Comparison of ENCODE assay signal across 11 cellular contexts in the genomic region with DNA sequence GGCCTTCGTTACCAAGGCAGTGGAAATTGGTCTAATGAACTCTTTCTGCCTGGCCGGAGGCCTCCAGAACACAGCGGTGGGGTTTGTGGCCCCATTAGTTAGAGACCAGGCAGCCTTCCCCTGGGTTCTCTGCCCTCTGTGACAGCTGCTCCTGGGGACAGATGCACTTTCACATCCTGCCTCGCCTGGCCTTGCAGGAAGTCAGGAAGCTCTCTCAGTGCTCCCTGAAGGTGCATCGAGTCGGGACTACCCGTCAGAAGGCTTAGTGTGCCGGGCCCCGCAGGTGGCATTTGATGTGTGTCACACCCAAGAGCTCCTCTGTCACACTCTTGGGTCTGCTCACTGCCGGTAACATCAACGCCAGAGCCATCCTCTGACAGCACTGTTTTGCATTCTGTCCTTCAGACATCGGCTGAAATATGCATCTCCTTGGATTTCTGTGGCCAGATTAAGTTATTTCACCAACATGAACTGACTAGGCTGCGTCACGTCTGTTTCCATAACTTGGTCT.
DNase-seq lines count a peak whose midpoint lies in the region; ATAC-seq lines count a peak whose summit lies in the region.
"Had no signal": no experiment of that assay in that cellular context is flagged by ENCODE, and none has a peak within 500 bp of the region (broad histone marks: within the 10 kb centered on the region; RNA-seq: fewer than 3 reads in every experiment).

No MANE protein-coding gene starts in this region.

- peak; percentile 55 to 58 for ATAC-seq in naive thymus-derived CD8-positive, alpha-beta T cell
- ATAC-seq in stimulated activated naive CD8-positive, alpha-beta T cell treated with anti-CD3 and anti-CD28 coated beads, Interleukin-15, Interleukin-2, amounts not matched to agents 100 U/mL and 50 U/mL, for 24 hours: peak; percentile 73
- ATAC-seq: HepG2 had no signal

- DNase-seq in T-helper 9 cell (peak; percentile 67), NCI-H2171 (lab: John Stamatoyannopoulos, UW) (no peak), amygdala (lab: John Stamatoyannopoulos, UW) (no peak), HPDE6-E6E7 (ENCODE audit: extremely low spot score) (no peak), NCI-H1417 treated with DMSO at 0.1 percent for 48 hours (lab: John Stamatoyannopoulos, UW) (no peak)
- peak; percentile 43 to 61 for DNase-seq in activated T-helper 1 cell treated with anti-CD3 and anti-CD28 coated beads, Interleukin-2, amount 50 U/mL, for 16 hours (ENCODE audit: low read depth in 1 of 2, low spot score in 1 of 2)
- peak; percentile 39 to 82 (median 53) for DNase-seq in naive thymus-derived CD8-positive, alpha-beta T cell
- peak; percentile 69 for DNase-seq in stimulated activated naive CD8-positive, alpha-beta T cell treated with anti-CD3 and anti-CD28 coated beads, Interleukin-15, Interleukin-2, amounts not matched to agents 100 U/mL and 50 U/mL, for 24 hours
- DNase-seq: HCEC 1CT, pancreas had no signal

- peaks cover 36 to 81% (median 72%) of the 10 kb centered on the region in 4 donors for H3K4me1 Mint-ChIP-seq in naive thymus-derived CD8-positive, alpha-beta T cell

- POLR2A ChIA-PET in naive thymus-derived CD8-positive, alpha-beta T cell (lab: Charles Lee): interaction anchor here (1.2 to 1.3 kb wide), 3 partner anchors 24 to 158 kb away, joined by 4 to 7 read pairs (median 4); partner anchors contain the start of gene LDLRAD4

- H3K27me3 Mint-ChIP-seq in naive thymus-derived CD8-positive, alpha-beta T cell: no peaks in the 10 kb centered on the region

- no peaks in the 10 kb centered on the region for H3K36me3 Mint-ChIP-seq in naive thymus-derived CD8-positive, alpha-beta T cell

- peak overlapping the region; percentile 82 to 99 (median 94) for H3K27ac Mint-ChIP-seq in naive thymus-derived CD8-positive, alpha-beta T cell

- H3K9me3 Mint-ChIP-seq in naive thymus-derived CD8-positive, alpha-beta T cell: no peaks in the 10 kb centered on the region

- H3K4me3 Mint-ChIP-seq in naive thymus-derived CD8-positive, alpha-beta T cell: peak overlapping the region; percentile 22 to 81 (median 52)

Comparison
In these comparisons a context has a peak if more than half of its experiments do, and no peak if none do; other contexts are left out.
1. DNase-seq: peak in T-helper 9 cell (single experiment), activated T-helper 1 cell treated with anti-CD3 and anti-CD28 coated beads, Interleukin-2, amount 50 U/mL, for 16 hours (2 of 2), naive thymus-derived CD8-positive, alpha-beta T cell (10 of 10) and stimulated activated naive CD8-positive, alpha-beta T cell treated with anti-CD3 and anti-CD28 coated beads, Interleukin-15, Interleukin-2, amounts not matched to agents 100 U/mL and 50 U/mL, for 24 hours (single experiment); none in NCI-H2171 (single experiment), amygdala (0 of 56), HPDE6-E6E7 (single experiment) and NCI-H1417 treated with DMSO at 0.1 percent for 48 hours (single experiment).